Comparison of ENCODE assay signal across 1 cellular context in the genomic region with DNA sequence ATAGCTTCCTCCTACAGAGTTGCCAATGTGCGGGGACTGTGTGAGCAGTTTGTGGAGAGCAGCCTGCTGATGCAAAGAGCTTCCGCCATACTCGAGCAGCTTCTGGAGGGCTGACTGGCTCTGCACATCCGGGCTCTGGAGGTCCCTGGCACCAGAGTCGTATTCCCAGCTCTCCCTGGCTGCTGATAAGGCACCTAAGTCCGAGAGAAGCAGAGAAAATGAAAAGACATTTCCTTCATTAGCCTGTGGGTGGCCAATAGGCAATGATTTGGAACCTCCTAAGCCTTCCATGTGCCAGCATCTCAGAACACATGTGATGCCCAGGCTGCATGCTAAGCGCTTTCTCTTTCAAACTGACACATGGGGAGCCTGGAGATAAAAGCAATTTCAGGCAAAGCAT.
TF ChIP-seq lines count a peak whose summit lies in the region.

No MANE protein-coding gene starts in this region.

TF ChIP-seq in HCT116, 20 proteins besides CTCF, POLR2A, EP300 and RAD21 (continued from another document):
- TF ChIP-seq, protein P1, sequence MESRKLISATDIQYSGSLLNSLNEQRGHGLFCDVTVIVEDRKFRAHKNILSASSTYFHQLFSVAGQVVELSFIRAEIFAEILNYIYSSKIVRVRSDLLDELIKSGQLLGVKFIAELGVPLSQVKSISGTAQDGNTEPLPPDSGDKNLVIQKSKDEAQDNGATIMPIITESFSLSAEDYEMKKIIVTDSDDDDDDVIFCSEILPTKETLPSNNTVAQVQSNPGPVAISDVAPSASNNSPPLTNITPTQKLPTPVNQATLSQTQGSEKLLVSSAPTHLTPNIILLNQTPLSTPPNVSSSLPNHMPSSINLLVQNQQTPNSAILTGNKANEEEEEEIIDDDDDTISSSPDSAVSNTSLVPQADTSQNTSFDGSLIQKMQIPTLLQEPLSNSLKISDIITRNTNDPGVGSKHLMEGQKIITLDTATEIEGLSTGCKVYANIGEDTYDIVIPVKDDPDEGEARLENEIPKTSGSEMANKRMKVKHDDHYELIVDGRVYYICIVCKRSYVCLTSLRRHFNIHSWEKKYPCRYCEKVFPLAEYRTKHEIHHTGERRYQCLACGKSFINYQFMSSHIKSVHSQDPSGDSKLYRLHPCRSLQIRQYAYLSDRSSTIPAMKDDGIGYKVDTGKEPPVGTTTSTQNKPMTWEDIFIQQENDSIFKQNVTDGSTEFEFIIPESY (IDR thresholded peaks at IDR 0.05; ENCODE audit: extremely low read depth, insufficient replicate concordance, low read length): no peak
- TF ChIP-seq YY1 (IDR thresholded peaks at IDR 0.05; ENCODE audit: extremely low read depth, insufficient replicate concordance, low read depth, low read length): no peak
- no peak for TF ChIP-seq TCF7L2 (IDR thresholded peaks at IDR 0.05; ENCODE audit: borderline replicate concordance, extremely low read depth, insufficient read depth, insufficient read length)
- no peak for TF ChIP-seq SP1 (IDR thresholded peaks at IDR 0.05; ENCODE audit: low read depth)
